Comparison of ENCODE assay signal across 16 cellular contexts in the genomic region with DNA sequence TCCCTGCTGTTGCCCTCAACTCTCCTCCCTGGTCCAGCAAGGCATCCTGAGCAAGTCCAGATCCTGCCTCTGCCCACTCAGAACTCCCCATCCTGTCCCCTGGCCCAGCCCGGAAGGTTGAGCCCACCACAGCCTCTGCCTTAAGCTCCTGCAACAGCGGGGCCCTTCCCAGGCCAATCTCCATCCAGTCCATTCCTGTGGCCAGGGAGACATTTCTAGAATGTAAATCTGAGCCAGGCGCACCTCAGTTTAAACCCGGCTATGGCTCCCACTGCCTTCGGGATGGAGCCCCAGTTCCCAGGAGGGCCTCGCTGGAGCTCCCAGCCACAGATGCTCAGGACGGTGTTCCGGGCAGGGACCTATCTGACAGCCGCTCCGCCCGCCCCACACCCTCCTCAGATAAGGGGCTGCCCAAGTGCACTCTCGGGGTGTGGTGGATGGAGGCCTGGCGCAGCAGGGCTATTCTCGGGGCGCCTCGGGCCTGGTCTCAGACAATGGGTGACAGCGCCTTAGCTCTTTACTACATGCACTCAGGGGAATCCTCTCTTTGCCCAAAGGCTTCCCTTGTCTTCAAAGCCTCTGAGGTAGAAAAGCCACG. TPM values are rescaled to one million over a fixed set of nuclear protein-coding genes. Genes with fewer than 3 reads are reported as not detected.
DNase-seq lines count a peak whose midpoint lies in the region; ATAC-seq, FAIRE-seq and TF ChIP-seq lines count a peak whose summit lies in the region.
"Had no signal": no experiment of that assay in that cellular context is flagged by ENCODE, and none has a peak within 500 bp of the region (broad histone marks: within the 10 kb centered on the region; RNA-seq: fewer than 3 reads in every experiment).

No MANE protein-coding gene starts in this region.

- peaks cover 4 to 12% of the 10 kb centered on the region in 2 donors for H3K4me1 ChIP-seq in kidney (ENCODE audit: control insufficient read depth in 1 of 2, insufficient read depth in 1 of 2, low read depth in 1 of 2, low read length in 2 of 2)

- no peak for DNase-seq in stimulated activated naive CD8-positive, alpha-beta T cell treated with anti-CD3 and anti-CD28 coated beads, Interleukin-15, Interleukin-2, amounts not matched to agents 100 U/mL and 50 U/mL, for 24 hours
- no peak for DNase-seq in activated T-helper 1 cell treated with anti-CD3 and anti-CD28 coated beads, Interleukin-12 subunit alpha, Interleukin-12 subunit beta, Interleukin-2, Interleukin-4 antibody, amounts not matched to agents 30 ng/mL and 10 ng/mL and 1 ng/mL, durations not matched to agents 14 hours and 24 hours and 36 hours (ENCODE audit: low spot score)
- DNase-seq in kidney (peak; percentile 73), superior temporal gyrus (ENCODE audit: extremely low spot score) (no peak), pons (ENCODE audit: low spot score) (no peak)
- DNase-seq: activated B cell treated with CpG ODN at 0.5 μM for 24 hours, DMS79, esophagus squamous epithelium, IMR-90, MV-4-11, NCI-H774, ovary, RPMI8226 had no signal

- no peak for FAIRE-seq in kidney (lab: Jason Lieb, UNC)

- H3K4me1 Mint-ChIP-seq in stimulated activated naive CD8-positive, alpha-beta T cell treated with anti-CD3 and anti-CD28 coated beads, Interleukin-15, Interleukin-2, amounts not matched to agents 100 ng/mL and 50 ng/mL, for 24 hours (ENCODE audit: low read depth), result peaks cover 45% of the 10 kb centered on the region
- H3K4me1 Mint-ChIP-seq in activated T-helper 1 cell treated with anti-CD3 and anti-CD28 coated beads, Interleukin-12 subunit alpha, Interleukin-12 subunit beta, Interleukin-2, Interleukin-4 antibody, amounts not matched to agents 30 ng/mL and 10 ng/mL and 1 ng/mL, durations not matched to agents 14 hours and 24 hours and 36 hours (ENCODE audit: low read depth), result peaks cover 22% of the 10 kb centered on the region

- H3K9me3 Mint-ChIP-seq in stimulated activated naive CD8-positive, alpha-beta T cell treated with anti-CD3 and anti-CD28 coated beads, Interleukin-15, Interleukin-2, amounts not matched to agents 100 ng/mL and 50 ng/mL, for 24 hours, result no peaks in the 10 kb centered on the region
- no peaks in the 10 kb centered on the region for H3K9me3 Mint-ChIP-seq in activated T-helper 1 cell treated with anti-CD3 and anti-CD28 coated beads, Interleukin-12 subunit alpha, Interleukin-12 subunit beta, Interleukin-2, Interleukin-4 antibody, amounts not matched to agents 30 ng/mL and 10 ng/mL and 1 ng/mL, durations not matched to agents 14 hours and 24 hours and 36 hours
- H3K9me3 Mint-ChIP-seq: activated B cell treated with CpG ODN at 0.5 μM for 24 hours; dendritic cell treated with granulocyte-macrophage colony-stimulating factor and Interleukin-4, amounts not matched to agents 40 ng/mL and 50 ng/mL, for 4 days had no signal

- intact Hi-C loops in activated T-helper 1 cell treated with anti-CD3 and anti-CD28 coated beads, Interleukin-12 subunit alpha, Interleukin-12 subunit beta, Interleukin-2, Interleukin-4 antibody, amounts not matched to agents 30 ng/mL and 10 ng/mL and 1 ng/mL, durations not matched to agents 14 hours and 24 hours and 36 hours (cut with micrococcal nuclease), result loop anchor here (10.0 kb wide), 1 partner anchor 1682 kb away; a partner anchor contains a TSS
- intact Hi-C loops in kidney (cut with DNase I), result no loop called here

- no peak overlapping the region for H3K4me3 ChIP-seq in kidney (ENCODE audit: low read length in 2 of 2)
- H3K4me3 ChIP-seq: esophagus squamous epithelium, ovary had no signal

- H3K36me3 ChIP-seq in kidney (ENCODE audit: control insufficient read depth in 1 of 2, insufficient read depth in 2 of 2, low read length in 2 of 2), result peaks cover 0 to 3% of the 10 kb centered on the region in 2 donors
- H3K36me3 ChIP-seq: esophagus squamous epithelium, ovary had no signal

- no peak for TF ChIP-seq CTCF in kidney (IDR thresholded peaks at IDR 0.05; ENCODE audit: borderline replicate concordance, extremely low read depth, insufficient read depth)

- H3K27me3 Mint-ChIP-seq in stimulated activated naive CD8-positive, alpha-beta T cell treated with anti-CD3 and anti-CD28 coated beads, Interleukin-15, Interleukin-2, amounts not matched to agents 100 ng/mL and 50 ng/mL, for 24 hours, result no peaks in the 10 kb centered on the region
- H3K27me3 Mint-ChIP-seq in activated T-helper 1 cell treated with anti-CD3 and anti-CD28 coated beads, Interleukin-12 subunit alpha, Interleukin-12 subunit beta, Interleukin-2, Interleukin-4 antibody, amounts not matched to agents 30 ng/mL and 10 ng/mL and 1 ng/mL, durations not matched to agents 14 hours and 24 hours and 36 hours (ENCODE audit: insufficient read depth), result no peaks in the 10 kb centered on the region
- H3K27me3 Mint-ChIP-seq: activated B cell treated with CpG ODN at 0.5 μM for 24 hours; dendritic cell treated with granulocyte-macrophage colony-stimulating factor and Interleukin-4, amounts not matched to agents 40 ng/mL and 50 ng/mL, for 4 days had no signal

- no peak for ATAC-seq in stimulated activated naive CD8-positive, alpha-beta T cell treated with anti-CD3 and anti-CD28 coated beads, Interleukin-15, Interleukin-2, amounts not matched to agents 100 U/mL and 50 U/mL, for 24 hours
- ATAC-seq in GM21360 (IDR thresholded peaks at IDR 0.05; ENCODE audit: unreplicated experiment), result no peak

- H3K27ac ChIP-seq in kidney (ENCODE audit: low read depth in 2 of 2, low read length in 2 of 2), result no peak overlapping the region
- H3K27ac ChIP-seq: ovary had no signal

- no peak overlapping the region for H3K9ac ChIP-seq in kidney (ENCODE audit: low read length in 2 of 2)

- no peaks in the 10 kb centered on the region for H3K9me3 ChIP-seq in kidney (ENCODE audit: control insufficient read depth in 1 of 2, low read length in 2 of 2)
- H3K9me3 ChIP-seq: esophagus squamous epithelium, ovary had no signal

- H3K27ac Mint-ChIP-seq in stimulated activated naive CD8-positive, alpha-beta T cell treated with anti-CD3 and anti-CD28 coated beads, Interleukin-15, Interleukin-2, amounts not matched to agents 100 ng/mL and 50 ng/mL, for 24 hours, result peak overlapping the region; percentile 61
- peak overlapping the region; percentile 29 for H3K27ac Mint-ChIP-seq in activated T-helper 1 cell treated with anti-CD3 and anti-CD28 coated beads, Interleukin-12 subunit alpha, Interleukin-12 subunit beta, Interleukin-2, Interleukin-4 antibody, amounts not matched to agents 30 ng/mL and 10 ng/mL and 1 ng/mL, durations not matched to agents 14 hours and 24 hours and 36 hours
- H3K27ac Mint-ChIP-seq: activated B cell treated with CpG ODN at 0.5 μM for 24 hours; dendritic cell treated with granulocyte-macrophage colony-stimulating factor and Interleukin-4, amounts not matched to agents 40 ng/mL and 50 ng/mL, for 4 days had no signal

- no peaks in the 10 kb centered on the region for H3K36me3 Mint-ChIP-seq in stimulated activated naive CD8-positive, alpha-beta T cell treated with anti-CD3 and anti-CD28 coated beads, Interleukin-15, Interleukin-2, amounts not matched to agents 100 ng/mL and 50 ng/mL, for 24 hours (ENCODE audit: low read depth)
- H3K36me3 Mint-ChIP-seq in activated T-helper 1 cell treated with anti-CD3 and anti-CD28 coated beads, Interleukin-12 subunit alpha, Interleukin-12 subunit beta, Interleukin-2, Interleukin-4 antibody, amounts not matched to agents 30 ng/mL and 10 ng/mL and 1 ng/mL, durations not matched to agents 14 hours and 24 hours and 36 hours (ENCODE audit: low read depth), result peaks cover 2% of the 10 kb centered on the region

- no peak overlapping the region for H3K4me3 Mint-ChIP-seq in stimulated activated naive CD8-positive, alpha-beta T cell treated with anti-CD3 and anti-CD28 coated beads, Interleukin-15, Interleukin-2, amounts not matched to agents 100 ng/mL and 50 ng/mL, for 24 hours
- H3K4me3 Mint-ChIP-seq in activated T-helper 1 cell treated with anti-CD3 and anti-CD28 coated beads, Interleukin-12 subunit alpha, Interleukin-12 subunit beta, Interleukin-2, Interleukin-4 antibody, amounts not matched to agents 30 ng/mL and 10 ng/mL and 1 ng/mL, durations not matched to agents 14 hours and 24 hours and 36 hours, result no peak overlapping the region
- H3K4me3 Mint-ChIP-seq: activated B cell treated with CpG ODN at 0.5 μM for 24 hours; dendritic cell treated with granulocyte-macrophage colony-stimulating factor and Interleukin-4, amounts not matched to agents 40 ng/mL and 50 ng/mL, for 4 days had no signal

RNA-seq across cellular contexts. Expression of a gene that starts 5.3 kb away (rescaled TPM):
- 18.4 and 22.8 TPM in 2 replicates for total RNA-seq in activated T-helper 1 cell treated with anti-CD3 and anti-CD28 coated beads, Interleukin-12 subunit alpha, Interleukin-12 subunit beta, Interleukin-2, Interleukin-4 antibody, amounts not matched to agents 30 ng/mL and 10 ng/mL and 1 ng/mL, durations not matched to agents 14 hours and 24 hours and 36 hours
- total RNA-seq in kidney, result 37.2 TPM
- 123 TPM for polyA plus RNA-seq in kidney (ENCODE audit: insufficient read depth, low read depth, low replicate concordance)

RNA-seq across cellular contexts. Expression of a gene that starts 5.9 kb away (rescaled TPM):
- total RNA-seq in activated T-helper 1 cell treated with anti-CD3 and anti-CD28 coated beads, Interleukin-12 subunit alpha, Interleukin-12 subunit beta, Interleukin-2, Interleukin-4 antibody, amounts not matched to agents 30 ng/mL and 10 ng/mL and 1 ng/mL, durations not matched to agents 14 hours and 24 hours and 36 hours, result 10.4 and 10.5 TPM in 2 replicates
- 13.2 TPM for total RNA-seq in kidney
- 5.2 TPM for polyA plus RNA-seq in kidney (ENCODE audit: insufficient read depth, low read depth, low replicate concordance)

RNA-seq across cellular contexts. Expression of a gene that starts 11.9 kb away (rescaled TPM):
- total RNA-seq in activated T-helper 1 cell treated with anti-CD3 and anti-CD28 coated beads, Interleukin-12 subunit alpha, Interleukin-12 subunit beta, Interleukin-2, Interleukin-4 antibody, amounts not matched to agents 30 ng/mL and 10 ng/mL and 1 ng/mL, durations not matched to agents 14 hours and 24 hours and 36 hours, result 0.16 and 0.20 TPM in 2 replicates
- total RNA-seq in kidney, result 0.09 TPM
- polyA plus RNA-seq in kidney (ENCODE audit: insufficient read depth, low read depth, low replicate concordance), result not detected
